9 cellular contexts compared by ENCODE assay signal in the genomic region with DNA sequence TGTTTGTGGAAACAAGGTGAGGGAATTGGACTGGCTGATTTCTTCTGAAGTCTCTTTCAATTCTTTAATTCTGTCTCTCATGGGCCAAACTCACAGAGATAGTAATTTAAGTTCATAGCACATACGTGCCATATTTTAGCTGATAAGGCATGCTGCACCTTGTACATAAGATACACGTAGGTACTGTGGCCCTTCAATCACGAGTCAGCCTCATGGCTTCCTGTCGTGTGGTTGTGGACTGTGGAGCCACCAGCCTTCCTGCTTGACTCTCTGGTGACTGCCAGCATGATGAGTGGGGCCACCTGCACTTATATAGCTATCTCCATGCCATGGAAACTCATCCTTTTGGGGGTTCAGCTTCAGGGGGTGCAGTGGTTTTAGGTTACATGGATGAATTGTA. TPM values are rescaled to one million over a fixed set of nuclear protein-coding genes. Genes with fewer than 3 reads are reported as not detected.
DNase-seq lines count a peak whose midpoint lies in the region; ATAC-seq and TF ChIP-seq lines count a peak whose summit lies in the region.
"Had no signal": no experiment of that assay in that cellular context is flagged by ENCODE, and none has a peak within 500 bp of the region (broad histone marks: within the 10 kb centered on the region; RNA-seq: fewer than 3 reads in every experiment).

No MANE protein-coding gene starts in this region.

- H3K36me3 Mint-ChIP-seq in activated T-helper 1 cell treated with anti-CD3 and anti-CD28 coated beads, Interleukin-12 subunit alpha, Interleukin-12 subunit beta, Interleukin-2, Interleukin-4 antibody, amounts not matched to agents 30 ng/mL and 10 ng/mL and 1 ng/mL, durations not matched to agents 14 hours and 24 hours and 36 hours (ENCODE audit: low read depth) = peaks cover 32% of the 10 kb centered on the region
- no peaks in the 10 kb centered on the region for H3K36me3 Mint-ChIP-seq in progenitor cell of endocrine pancreas (ENCODE audit: insufficient read depth)

- TF ChIP-seq CTCF in progenitor cell of endocrine pancreas (IDR thresholded peaks at IDR 0.05; ENCODE audit: unreplicated experiment) = no peak

- H3K4me1 Mint-ChIP-seq in activated T-helper 1 cell treated with anti-CD3 and anti-CD28 coated beads, Interleukin-12 subunit alpha, Interleukin-12 subunit beta, Interleukin-2, Interleukin-4 antibody, amounts not matched to agents 30 ng/mL and 10 ng/mL and 1 ng/mL, durations not matched to agents 14 hours and 24 hours and 36 hours (ENCODE audit: low read depth) = peaks cover 84% of the 10 kb centered on the region
- H3K4me1 Mint-ChIP-seq in progenitor cell of endocrine pancreas (ENCODE audit: low read depth) = no peaks in the 10 kb centered on the region

- intact Hi-C loops in activated T-helper 1 cell treated with anti-CD3 and anti-CD28 coated beads, Interleukin-12 subunit alpha, Interleukin-12 subunit beta, Interleukin-2, Interleukin-4 antibody, amounts not matched to agents 30 ng/mL and 10 ng/mL and 1 ng/mL, durations not matched to agents 14 hours and 24 hours and 36 hours (cut with micrococcal nuclease) = loop anchor here (1.0 kb wide), 1 partner anchor 15 kb away; no protein-coding TSS in a partner anchor

- H3K27me3 Mint-ChIP-seq in activated T-helper 1 cell treated with anti-CD3 and anti-CD28 coated beads, Interleukin-12 subunit alpha, Interleukin-12 subunit beta, Interleukin-2, Interleukin-4 antibody, amounts not matched to agents 30 ng/mL and 10 ng/mL and 1 ng/mL, durations not matched to agents 14 hours and 24 hours and 36 hours (ENCODE audit: insufficient read depth) = no peaks in the 10 kb centered on the region
- H3K27me3 Mint-ChIP-seq in progenitor cell of endocrine pancreas = no peaks in the 10 kb centered on the region

- no peaks in the 10 kb centered on the region for H3K9me3 Mint-ChIP-seq in activated T-helper 1 cell treated with anti-CD3 and anti-CD28 coated beads, Interleukin-12 subunit alpha, Interleukin-12 subunit beta, Interleukin-2, Interleukin-4 antibody, amounts not matched to agents 30 ng/mL and 10 ng/mL and 1 ng/mL, durations not matched to agents 14 hours and 24 hours and 36 hours
- H3K9me3 Mint-ChIP-seq in progenitor cell of endocrine pancreas (ENCODE audit: low read depth) = no peaks in the 10 kb centered on the region

- no peak for DNase-seq in activated CD4-positive, CD25-positive, alpha-beta regulatory T cell treated with anti-CD3 and anti-CD28 coated beads, Interleukin-2, amount 50 U/mL, for 72 hours
- DNase-seq in activated T-helper 1 cell treated with anti-CD3 and anti-CD28 coated beads, Interleukin-12 subunit alpha, Interleukin-12 subunit beta, Interleukin-2, Interleukin-4 antibody, amounts not matched to agents 30 ng/mL and 10 ng/mL and 1 ng/mL, durations not matched to agents 14 hours and 24 hours and 36 hours (ENCODE audit: low spot score) = peak; percentile 69
- DNase-seq in stimulated activated CD8-positive, alpha-beta memory T cell treated with anti-CD3 and anti-CD28 coated beads, Interleukin-4, amount 100 ng/mL, for 48 hours = peak; percentile 60
- DNase-seq in dermis blood vessel endothelial cell (no peak), hypothalamus (lab: John Stamatoyannopoulos, UW) (no peak), progenitor cell of endocrine pancreas (ENCODE audit: low spot score, unreplicated experiment) (no peak)
- DNase-seq: NCI-H2227 treated with DMSO at 0.1 percent for 48 hours had no signal

- H3K4me3 Mint-ChIP-seq in activated T-helper 1 cell treated with anti-CD3 and anti-CD28 coated beads, Interleukin-12 subunit alpha, Interleukin-12 subunit beta, Interleukin-2, Interleukin-4 antibody, amounts not matched to agents 30 ng/mL and 10 ng/mL and 1 ng/mL, durations not matched to agents 14 hours and 24 hours and 36 hours = peak overlapping the region; percentile 70
- H3K4me3 Mint-ChIP-seq in progenitor cell of endocrine pancreas (ENCODE audit: low read depth) = no peak overlapping the region

- peak; percentile 84 to 93 for ATAC-seq in activated CD4-positive, CD25-positive, alpha-beta regulatory T cell treated with anti-CD3 and anti-CD28 coated beads, Interleukin-2, amount 50 U/mL, for 24 hours
- ATAC-seq in HG03432 (IDR thresholded peaks at IDR 0.05; ENCODE audit: unreplicated experiment) = peak; percentile 63

- peak overlapping the region; percentile 93 for H3K27ac Mint-ChIP-seq in activated T-helper 1 cell treated with anti-CD3 and anti-CD28 coated beads, Interleukin-12 subunit alpha, Interleukin-12 subunit beta, Interleukin-2, Interleukin-4 antibody, amounts not matched to agents 30 ng/mL and 10 ng/mL and 1 ng/mL, durations not matched to agents 14 hours and 24 hours and 36 hours
- H3K27ac Mint-ChIP-seq in progenitor cell of endocrine pancreas = no peak overlapping the region

RNA-seq across cellular contexts. Expression of gene KSR1, which starts 25.1 kb away (rescaled TPM):
- total RNA-seq in activated T-helper 1 cell treated with anti-CD3 and anti-CD28 coated beads, Interleukin-12 subunit alpha, Interleukin-12 subunit beta, Interleukin-2, Interleukin-4 antibody, amounts not matched to agents 30 ng/mL and 10 ng/mL and 1 ng/mL, durations not matched to agents 14 hours and 24 hours and 36 hours = 119 and 122 TPM in 2 replicates
- total RNA-seq in dermis blood vessel endothelial cell = 26.3 and 33.4 TPM in 2 replicates
- total RNA-seq in progenitor cell of endocrine pancreas = 66.2 and 70.1 TPM in 2 replicates

Comparison
In these comparisons a context has a peak if more than half of its experiments do, and no peak if none do; other contexts are left out.
1. DNase-seq: peak in activated T-helper 1 cell treated with anti-CD3 and anti-CD28 coated beads, Interleukin-12 subunit alpha, Interleukin-12 subunit beta, Interleukin-2, Interleukin-4 antibody, amounts not matched to agents 30 ng/mL and 10 ng/mL and 1 ng/mL, durations not matched to agents 14 hours and 24 hours and 36 hours (single experiment) and stimulated activated CD8-positive, alpha-beta memory T cell treated with anti-CD3 and anti-CD28 coated beads, Interleukin-4, amount 100 ng/mL, for 48 hours (single experiment); none in activated CD4-positive, CD25-positive, alpha-beta regulatory T cell treated with anti-CD3 and anti-CD28 coated beads, Interleukin-2, amount 50 U/mL, for 72 hours (single experiment), dermis blood vessel endothelial cell (single experiment), hypothalamus (0 of 51) and progenitor cell of endocrine pancreas (single experiment).